10 cellular contexts compared by ENCODE assay signal in the genomic region with DNA sequence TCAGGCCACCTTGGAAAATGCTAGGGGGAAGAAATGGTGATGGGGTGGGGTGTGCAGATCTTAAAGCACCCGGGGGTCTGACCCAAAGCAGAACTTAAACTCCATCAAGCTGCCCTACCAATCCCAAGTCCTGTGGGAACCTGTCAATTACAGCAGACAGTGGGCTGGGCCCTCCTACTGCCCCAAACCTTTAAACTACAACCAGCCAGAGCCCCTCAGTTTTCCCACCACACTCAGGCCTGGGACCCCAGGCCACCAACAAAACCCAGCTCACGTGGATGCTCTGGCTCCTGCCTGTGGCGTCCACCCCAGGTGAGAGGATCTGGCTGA. TPM values are rescaled to one million over a fixed set of nuclear protein-coding genes. Genes with fewer than 3 reads are reported as not detected.
DNase-seq lines count a peak whose midpoint lies in the region; ATAC-seq, FAIRE-seq and TF ChIP-seq lines count a peak whose summit lies in the region.
"Had no signal": no experiment of that assay in that cellular context is flagged by ENCODE, and none has a peak within 500 bp of the region (broad histone marks: within the 10 kb centered on the region; RNA-seq: fewer than 3 reads in every experiment).

No MANE protein-coding gene starts in this region.

- TF ChIP-seq POLR2A in spleen (IDR thresholded peaks at IDR 0.05) = no peak

- CTCF ChIA-PET in activated CD8-positive, alpha-beta T cell treated with anti-CD3 and anti-CD28 coated beads, Interleukin-2, amount 10 ng/mL, durations not matched to agents 7 days and 5 days (lab: Charles Lee) = interaction anchor here (0.9 to 12.4 kb wide), 12 partner anchors 11 to 224 kb away, joined by 3 to 342 read pairs (median 6); no protein-coding TSS in a partner anchor

- H3K27ac ChIP-seq in keratinocyte (ENCODE audit: control insufficient read depth, insufficient read depth, low read length) (peak overlapping the region; percentile 93), spleen (peak overlapping the region in 7 of 8 donors; percentile 62 to 88 (median 83))

- H3K4me3 ChIP-seq in keratinocyte (ENCODE audit: control insufficient read depth in 2 of 3, extremely low read depth in 1 of 3, insufficient read depth in 2 of 3, low read depth in 1 of 3, low read length in 3 of 3) = peak overlapping the region; percentile 55 to 67 (median 63)
- no peak overlapping the region for H3K4me3 ChIP-seq in spleen

- H3K79me2 ChIP-seq in keratinocyte (ENCODE audit: control insufficient read depth, insufficient read depth, low read length) = peaks cover 48% of the 10 kb centered on the region

- ATAC-seq in activated CD8-positive, alpha-beta T cell treated with anti-CD3 and anti-CD28 coated beads, Interleukin-2, amount 10 ng/mL, durations not matched to agents 7 days and 5 days = no peak
- ATAC-seq in GM19351 (IDR thresholded peaks at IDR 0.05; ENCODE audit: unreplicated experiment) = no peak
- no peak for ATAC-seq in GM19452 (IDR thresholded peaks at IDR 0.05; ENCODE audit: unreplicated experiment)

- no peak overlapping the region for H2AFZ ChIP-seq in keratinocyte (ENCODE audit: control insufficient read depth, low read length)

- H3K4me1 ChIP-seq in keratinocyte (ENCODE audit: control insufficient read depth, extremely low read depth, insufficient read depth, low read length) (peaks cover 46% of the 10 kb centered on the region), spleen (peaks cover 23 to 58% (median 44%) of the 10 kb centered on the region in 6 donors)

- dilution Hi-C loops in keratinocyte (cut with MboI; ENCODE audit: extremely low pct_ligation_motif_present, low sequenced_read_pairs) = no loop called here

- H3K27ac Mint-ChIP-seq in HFFc6 = peak overlapping the region; percentile 58; the same call in 1 of the 2 replicates
- H3K27ac Mint-ChIP-seq in activated CD8-positive, alpha-beta T cell treated with anti-CD3 and anti-CD28 coated beads, Interleukin-2, amount 10 ng/mL, durations not matched to agents 7 days and 5 days = peak overlapping the region; percentile 83

- no peaks in the 10 kb centered on the region for H3K9me1 ChIP-seq in keratinocyte (ENCODE audit: control insufficient read depth, extremely low read depth, insufficient read depth, low read length)

- DNase-seq in HFFc6 = no peak
- no peak for DNase-seq in activated CD8-positive, alpha-beta T cell treated with anti-CD3 and anti-CD28 coated beads, Interleukin-2, amount 10 ng/mL, durations not matched to agents 7 days and 5 days
- DNase-seq in keratinocyte (ENCODE audit: low read depth, low spot score) = no peak
- DNase-seq in spleen = no peak
- DNase-seq in NOMO-1 treated with DMSO at 0.1 percent for 48 hours (lab: John Stamatoyannopoulos, UW; ENCODE audit: unreplicated experiment) = no peak
- no peak for DNase-seq in 8988T
- DNase-seq: NCI-H1105 treated with DMSO at 0.1 percent for 48 hours had no signal

- H3K4me3 Mint-ChIP-seq in HFFc6 = peak overlapping the region; percentile 76
- peak overlapping the region; percentile 76 for H3K4me3 Mint-ChIP-seq in activated CD8-positive, alpha-beta T cell treated with anti-CD3 and anti-CD28 coated beads, Interleukin-2, amount 10 ng/mL, durations not matched to agents 7 days and 5 days

- peaks cover 2% of the 10 kb centered on the region; the same call in 1 of the 2 replicates for H3K27me3 Mint-ChIP-seq in HFFc6 (ENCODE audit: insufficient read depth)
- peaks cover 6% of the 10 kb centered on the region for H3K27me3 Mint-ChIP-seq in activated CD8-positive, alpha-beta T cell treated with anti-CD3 and anti-CD28 coated beads, Interleukin-2, amount 10 ng/mL, durations not matched to agents 7 days and 5 days (ENCODE audit: low read depth)

- no peak for FAIRE-seq in keratinocyte (lab: Jason Lieb, UNC)
- FAIRE-seq: TTC549 had no signal

- intact Hi-C loops in spleen (cut with DNase I; ENCODE audit: low total_unique reads) = no loop called here

- H3K4me1 Mint-ChIP-seq in HFFc6 (ENCODE audit: low read depth) = peaks cover 45% of the 10 kb centered on the region
- H3K4me1 Mint-ChIP-seq in activated CD8-positive, alpha-beta T cell treated with anti-CD3 and anti-CD28 coated beads, Interleukin-2, amount 10 ng/mL, durations not matched to agents 7 days and 5 days (ENCODE audit: low read depth) = peaks cover 38% of the 10 kb centered on the region

- H3K36me3 ChIP-seq in keratinocyte (ENCODE audit: control insufficient read depth in 2 of 2, extremely low read depth in 1 of 2, insufficient read depth in 2 of 2, low read length in 2 of 2) (no peaks in the 10 kb centered on the region), spleen (no peaks in the 10 kb centered on the region)

- H3K9me3 ChIP-seq in keratinocyte (ENCODE audit: control insufficient read depth, low read depth, low read length) (no peaks in the 10 kb centered on the region), spleen (no peaks in the 10 kb centered on the region)

- H3K27me3 ChIP-seq in keratinocyte (ENCODE audit: control insufficient read depth, extremely low read depth, insufficient read depth, low read length) = no peaks in the 10 kb centered on the region
- peaks cover 0 to 24% (median 0%) of the 10 kb centered on the region in 7 donors for H3K27me3 ChIP-seq in spleen (replicated peaks in 1 of 7)

- no peaks in the 10 kb centered on the region for H3K9me3 Mint-ChIP-seq in HFFc6
- H3K9me3 Mint-ChIP-seq in activated CD8-positive, alpha-beta T cell treated with anti-CD3 and anti-CD28 coated beads, Interleukin-2, amount 10 ng/mL, durations not matched to agents 7 days and 5 days (ENCODE audit: insufficient read depth) = no peaks in the 10 kb centered on the region

- H3K9ac ChIP-seq in keratinocyte (ENCODE audit: control insufficient read depth, extremely low read depth, insufficient read depth, low read length) = peak overlapping the region; percentile 91

- 55 to 82% (median 74%) methylated on average over 1 to 3 of the region's 3 CpGs for WGBS in spleen, 5 donors

- TF ChIP-seq CTCF in HFFc6 (IDR thresholded peaks at IDR 0.05) (no peak), keratinocyte (optimal IDR thresholded peaks at IDR 0.05 in 1 of 3, IDR thresholded peaks at IDR 0.05 in 1 of 3, conservative IDR thresholded peaks at IDR 0.05 in 1 of 3; ENCODE audit: extremely low read depth in 1 of 3, insufficient read depth in 2 of 3, low read length in 3 of 3) (no peak), spleen (IDR thresholded peaks at IDR 0.05 in 8 of 11, conservative IDR thresholded peaks at IDR 0.05 in 3 of 11) (no peak)

- H4K20me1 ChIP-seq in keratinocyte (ENCODE audit: control insufficient read depth, extremely low read depth, insufficient read depth, low read length) = no peaks in the 10 kb centered on the region

- POLR2A ChIA-PET in activated CD8-positive, alpha-beta T cell treated with anti-CD3 and anti-CD28 coated beads, Interleukin-2, amount 10 ng/mL, durations not matched to agents 7 days and 5 days (lab: Charles Lee) = interaction anchor here (0.8 to 2.9 kb wide), 6 partner anchors 18 to 117 kb away, joined by 3 to 12 read pairs (median 4); a partner anchor contains a TSS

- H3K36me3 Mint-ChIP-seq in HFFc6 (ENCODE audit: low read depth) = no peaks in the 10 kb centered on the region
- no peaks in the 10 kb centered on the region for H3K36me3 Mint-ChIP-seq in activated CD8-positive, alpha-beta T cell treated with anti-CD3 and anti-CD28 coated beads, Interleukin-2, amount 10 ng/mL, durations not matched to agents 7 days and 5 days (ENCODE audit: low read depth)

- H3K4me2 ChIP-seq in keratinocyte (ENCODE audit: control insufficient read depth, extremely low read depth, insufficient read depth, low read depth, low read length) = peak overlapping the region; percentile 74

RNA-seq across cellular contexts. Expression of a gene that starts 2.7 kb away (rescaled TPM):
- 10 to 100 TPM; 39.2 to 57.7 (median 42.9) TPM for total RNA-seq in HFFc6 (2021; fragmentation: NEBNext Ultra II Directional; extraction: Animal tissue kit (Norgen Biotek cat#: 25700))
- total RNA-seq in activated CD8-positive, alpha-beta T cell treated with anti-CD3 and anti-CD28 coated beads, Interleukin-2, amount 10 ng/mL, durations not matched to agents 7 days and 5 days = 10 to 100 TPM; 53.4 to 53.8 TPM
- polyA plus RNA-seq in keratinocyte = 18.4 to 26.6 TPM (median 20.0 TPM) in 3 replicates
- polyA plus RNA-seq in keratinocyte (2011; ENCODE audit: low read depth) = 132 TPM
- polyA plus RNA-seq in keratinocyte (2011; cell fraction: cytosol; rRNA removed) = 13.5 and 22.0 TPM in 2 replicates
- 129 and 141 TPM in 2 replicates for polyA plus RNA-seq in keratinocyte (2011; cell fraction: nucleus; rRNA removed)
- polyA plus RNA-seq in keratinocyte (2012; ENCODE audit: low replicate concordance) = 70.9 and 78.4 TPM in 2 replicates
- polyA minus RNA-seq in keratinocyte = 43.5 to 142 TPM (median 64.0 TPM) in 3 replicates
- polyA minus RNA-seq in keratinocyte (2011; cell fraction: cytosol; rRNA and poly(A)+ RNA removed) = 32.6 TPM
- polyA minus RNA-seq in keratinocyte (2011; cell fraction: nucleus; rRNA and poly(A)+ RNA removed) = 71.2 and 113 TPM in 2 replicates
- 100 to 1,000 TPM in 2 of 7 donors, 10 to 100 TPM in 5; 57.6 to 114 (median 85.5) TPM for total RNA-seq in spleen
- polyA plus RNA-seq in spleen = 10 to 100 TPM; 24.2 to 55.0 (median 44.5) TPM

Comparison
In these comparisons a context has a peak if more than half of its experiments do, and no peak if none do; other contexts are left out.
1. H3K4me3 ChIP-seq: peak in keratinocyte (3 of 3); none in spleen (0 of 8).